16 cellular contexts compared by ENCODE assay signal in genomic region chr14:92501891-92502351, GRCh38. TPM values are rescaled to one million over a fixed set of nuclear protein-coding genes. Genes with fewer than 3 reads are reported as not detected.
DNase-seq lines count a peak whose midpoint lies in the region; ATAC-seq and TF ChIP-seq lines count a peak whose summit lies in the region.
"Had no signal": no experiment of that assay in that cellular context is flagged by ENCODE, and none has a peak within 500 bp of the region (broad histone marks: within the 10 kb centered on the region; RNA-seq: fewer than 3 reads in every experiment).

No MANE protein-coding gene starts in this region.

- no peaks in the 10 kb centered on the region for H3K36me3 Mint-ChIP-seq in type B pancreatic cell
- H3K36me3 Mint-ChIP-seq: activated naive CD4-positive, alpha-beta T cell treated with anti-CD3 and anti-CD28 coated beads, Interleukin-2, amount 50 U/mL, for 24 hours had no signal

- no peaks in the 10 kb centered on the region for H3K9me3 ChIP-seq in SK-N-SH
- H3K9me3 ChIP-seq: left lung had no signal

- H3K27ac Mint-ChIP-seq in type B pancreatic cell: no peak overlapping the region
- H3K27ac Mint-ChIP-seq: activated naive CD4-positive, alpha-beta T cell treated with anti-CD3 and anti-CD28 coated beads, Interleukin-2, amount 50 U/mL, for 24 hours; CD8-positive, alpha-beta memory T cell had no signal

- H3F3A ChIP-seq in SK-N-SH (replicated peaks; ENCODE audit: insufficient read depth): peaks cover 38% of the 10 kb centered on the region

- CTCF ChIA-PET in SK-N-SH (lab: Yijun Ruan, JAX): no interaction called here

- TF ChIP-seq RAD21 in SK-N-SH (IDR thresholded peaks at IDR 0.05; ENCODE audit: low read length): no peak

- no peaks in the 10 kb centered on the region for H3K79me2 ChIP-seq in SK-N-SH (ENCODE audit: insufficient read depth)

- POLR2A ChIA-PET in SK-N-SH (lab: Yijun Ruan, JAX): no interaction called here

- in situ Hi-C loops in G401 (cut with HindIII; ENCODE audit: low sequenced_read_pairs): no loop called here

- no peaks in the 10 kb centered on the region for H3K9me3 Mint-ChIP-seq in type B pancreatic cell
- H3K9me3 Mint-ChIP-seq: activated naive CD4-positive, alpha-beta T cell treated with anti-CD3 and anti-CD28 coated beads, Interleukin-2, amount 50 U/mL, for 24 hours; CD8-positive, alpha-beta memory T cell had no signal

- TF ChIP-seq POLR2A in erythroblast (IDR thresholded peaks at IDR 0.05; ENCODE audit: low read length): no peak

- H3K4me3 ChIP-seq in SK-N-SH (ENCODE audit: low read depth in 2 of 2, low read length in 1 of 2) (no peak overlapping the region), fibroblast of mammary gland (ENCODE audit: control insufficient read depth, low read depth, low read length) (no peak overlapping the region)
- H3K4me3 ChIP-seq: left lung had no signal

- H2AFZ ChIP-seq in SK-N-SH (ENCODE audit: low read depth): peak overlapping the region; percentile 80

- H3K4me1 Mint-ChIP-seq in type B pancreatic cell (ENCODE audit: unreplicated experiment): peaks cover 17% of the 10 kb centered on the region

- 29% methylated on average over 5 of the region's 5 CpGs for WGBS in SK-N-SH (ENCODE audit: low lambda C conversion rate)

- no peaks in the 10 kb centered on the region for H3K9me2 ChIP-seq in SK-N-SH

- ATAC-seq in GM18502 (IDR thresholded peaks at IDR 0.05; ENCODE audit: poor library complexity, unreplicated experiment): no peak
- ATAC-seq: left lung had no signal

- peaks cover 0 to 29% of the 10 kb centered on the region in 2 experiments; a peak in 2 of 4 replicates for H3K4me1 ChIP-seq in SK-N-SH (ENCODE audit: control insufficient read depth in 1 of 2, insufficient read depth in 2 of 2, low read depth in 1 of 2, low read length in 1 of 2)

- H3K4me2 ChIP-seq in SK-N-SH: peak overlapping the region; percentile 67

- TF ChIP-seq CTCF in SK-N-SH (IDR thresholded peaks at IDR 0.05): no peak
- TF ChIP-seq CTCF in fibroblast of mammary gland (conservative IDR thresholded peaks at IDR 0.05; ENCODE audit: control insufficient read depth, insufficient read depth, low read depth, low read length): no peak
- TF ChIP-seq CTCF in type B pancreatic cell (conservative IDR thresholded peaks at IDR 0.05): no peak

- DNase-seq in H4 (ENCODE audit: low spot score) (peak; percentile 56), SK-N-SH (no peak), fibroblast of mammary gland (ENCODE audit: low read depth) (peak; percentile 61), type B pancreatic cell (ENCODE audit: extremely low spot score, unreplicated experiment) (peak; percentile 2), Kasumi-1 (lab: John Stamatoyannopoulos, UW) (no peak), erythroblast (lab: John Stamatoyannopoulos, UW) (no peak), G401 (ENCODE audit: low spot score) (no peak)
- DNase-seq: CD8-positive, alpha-beta memory T cell; hypothalamus; left lung; NCI-H82; RPMI8226; T-helper 1 cell had no signal

- no peaks in the 10 kb centered on the region for H4K20me1 ChIP-seq in SK-N-SH (ENCODE audit: insufficient read depth)

- no peak overlapping the region for H3K4me3 Mint-ChIP-seq in type B pancreatic cell
- H3K4me3 Mint-ChIP-seq: activated naive CD4-positive, alpha-beta T cell treated with anti-CD3 and anti-CD28 coated beads, Interleukin-2, amount 50 U/mL, for 24 hours; CD8-positive, alpha-beta memory T cell had no signal

- no peaks in the 10 kb centered on the region for H3K27me3 Mint-ChIP-seq in type B pancreatic cell
- H3K27me3 Mint-ChIP-seq: activated naive CD4-positive, alpha-beta T cell treated with anti-CD3 and anti-CD28 coated beads, Interleukin-2, amount 50 U/mL, for 24 hours had no signal

- H3K27me3 ChIP-seq in SK-N-SH (ENCODE audit: insufficient read depth): no peaks in the 10 kb centered on the region
- H3K27me3 ChIP-seq: left lung had no signal

- peak overlapping the region in 1 of 2 experiments; percentile 82; a peak in 2 of 4 replicates for H3K27ac ChIP-seq in SK-N-SH (ENCODE audit: low read depth in 2 of 2, low read length in 1 of 2)
- H3K27ac ChIP-seq: left lung had no signal

- 0 out of 4 replicates have a peak, but pooled peaks of 1 of the 2 experiments have one; percentile 4 for TF ChIP-seq EP300 in SK-N-SH (IDR thresholded peaks at IDR 0.05; ENCODE audit: borderline replicate concordance in 1 of 2, low read depth in 1 of 2, low read length in 1 of 2)

- peak overlapping the region; percentile 16; the same call in 1 of the 2 replicates for H3K9ac ChIP-seq in SK-N-SH

- no peaks in the 10 kb centered on the region for H3K36me3 ChIP-seq in SK-N-SH (replicated peaks in 1 of 2; ENCODE audit: control insufficient read depth in 1 of 2, insufficient read depth in 2 of 2, low read length in 1 of 2)
- H3K36me3 ChIP-seq: left lung had no signal

TF ChIP-seq in SK-N-SH, 30 proteins besides CTCF, POLR2A, EP300 and RAD21:
- TF ChIP-seq TEAD4 (IDR thresholded peaks at IDR 0.05; ENCODE audit: borderline replicate concordance, insufficient read depth) (0 out of 2 replicates have a peak, but pooled peaks have one; percentile 24), JUND (IDR thresholded peaks at IDR 0.05) (peak; percentile 49; the same call in 1 of the 2 replicates), USF1 (IDR thresholded peaks at IDR 0.05; ENCODE audit: borderline replicate concordance, low read depth) (no peak), MXI1 (IDR thresholded peaks at IDR 0.05; ENCODE audit: low read depth, low read length) (no peak), FOSL2 (IDR thresholded peaks at IDR 0.05; ENCODE audit: borderline replicate concordance, low read depth) (peak; percentile 40; the same call in 1 of the 2 replicates), USF2 (IDR thresholded peaks at IDR 0.05; ENCODE audit: borderline replicate concordance, low read depth, low read length) (no peak), MAX (IDR thresholded peaks at IDR 0.05; ENCODE audit: low read depth) (no peak), MEF2A (IDR thresholded peaks at IDR 0.05; ENCODE audit: borderline replicate concordance, low read depth) (no peak), RFX5 (IDR thresholded peaks at IDR 0.05; ENCODE audit: low read length) (no peak)

RNA-seq across cellular contexts. Expression of gene RIN3, which starts 11.7 kb away (rescaled TPM):
- 1.2 and 1.7 TPM in 2 replicates for total RNA-seq in H4 (2014; rRNA removed; shearing (Covaris generic))
- polyA plus RNA-seq in SK-N-SH (2012; rRNA removed): 5.8 and 12.4 TPM in 2 replicates
- polyA plus RNA-seq in SK-N-SH (2012; cell fraction: cytosol; rRNA removed): 6.6 and 10.2 TPM in 2 replicates
- polyA plus RNA-seq in SK-N-SH (2012; cell fraction: nucleus; rRNA removed): 14.2 and 18.0 TPM in 2 replicates
- 11.3 and 12.9 TPM in 2 replicates for total RNA-seq in type B pancreatic cell (ENCODE audit: low replicate concordance)
- 0.18 and 0.85 TPM in 2 replicates for total RNA-seq in G401 (2014; rRNA removed; shearing (Covaris generic))
- total RNA-seq: HT-29 had no signal

Comparison
In these comparisons a context has a peak if more than half of its experiments do, and no peak if none do; other contexts are left out.
1. DNase-seq: peak in H4 (single experiment), fibroblast of mammary gland (single experiment) and type B pancreatic cell (single experiment); none in SK-N-SH (single experiment), Kasumi-1 (0 of 2), erythroblast (0 of 2) and G401 (single experiment).